17 cellular contexts compared by ENCODE assay signal in genomic region chr3:191353022-191353777, GRCh38. TPM values are rescaled to one million over a fixed set of nuclear protein-coding genes. Genes with fewer than 3 reads are reported as not detected.
DNase-seq lines count a peak whose midpoint lies in the region; ATAC-seq, FAIRE-seq and TF ChIP-seq lines count a peak whose summit lies in the region.
"Had no signal": no experiment of that assay in that cellular context is flagged by ENCODE, and none has a peak within 500 bp of the region (broad histone marks: within the 10 kb centered on the region; RNA-seq: fewer than 3 reads in every experiment).

No MANE protein-coding gene starts in this region.

- no peak for TF ChIP-seq CTCF in A549 (IDR thresholded peaks at IDR 0.05)
- no peak for TF ChIP-seq CTCF in endodermal cell (conservative IDR thresholded peaks at IDR 0.05)

- H3K4me3 Mint-ChIP-seq in endodermal cell, result no peak overlapping the region
- H3K4me3 Mint-ChIP-seq in CD8-positive, alpha-beta memory T cell, result no peak overlapping the region
- H3K4me3 Mint-ChIP-seq: nephron had no signal

- H3K9me3 ChIP-seq in A549 (no peaks in the 10 kb centered on the region), endodermal cell (ENCODE audit: control insufficient read depth, low read length) (no peaks in the 10 kb centered on the region)
- no peaks in the 10 kb centered on the region for H3K9me3 ChIP-seq in CD8-positive, alpha-beta memory T cell (ENCODE audit: low read length)

- no peak for TF ChIP-seq RAD21 in A549 (conservative IDR thresholded peaks at IDR 0.05 in 1 of 2, IDR thresholded peaks at IDR 0.05 in 1 of 2)

- H3K4me1 ChIP-seq in A549 (peaks cover 56% of the 10 kb centered on the region), endodermal cell (ENCODE audit: control insufficient read depth, insufficient read depth, low read length) (no peaks in the 10 kb centered on the region)
- no peaks in the 10 kb centered on the region for H3K4me1 ChIP-seq in CD8-positive, alpha-beta memory T cell (ENCODE audit: insufficient read depth, low read length)

- no peaks in the 10 kb centered on the region for H3K27me3 ChIP-seq in endodermal cell (ENCODE audit: control insufficient read depth, insufficient read depth, low read length, poor library complexity, severe bottlenecking)
- no peaks in the 10 kb centered on the region for H3K27me3 ChIP-seq in CD8-positive, alpha-beta memory T cell (ENCODE audit: insufficient read depth, low read length, poor library complexity, severe bottlenecking)

- FAIRE-seq in A549 (lab: Jason Lieb, UNC) (no peak), GM19239 (lab: Jason Lieb, UNC) (peak; percentile 84)
- FAIRE-seq: keratinocyte had no signal

- H3K27me3 Mint-ChIP-seq in endodermal cell (ENCODE audit: insufficient read depth), result no peaks in the 10 kb centered on the region
- no peaks in the 10 kb centered on the region for H3K27me3 Mint-ChIP-seq in CD8-positive, alpha-beta memory T cell

- peaks cover 12% of the 10 kb centered on the region for H3K36me3 ChIP-seq in endodermal cell (ENCODE audit: control insufficient read depth, insufficient read depth, low read length)
- no peaks in the 10 kb centered on the region for H3K36me3 ChIP-seq in CD8-positive, alpha-beta memory T cell (ENCODE audit: insufficient read depth, low read length)

- CTCF ChIA-PET in A549 (lab: Yijun Ruan, JAX), result no interaction called here
- CTCF ChIA-PET in CD8-positive, alpha-beta memory T cell (lab: Charles Lee), result no interaction called here

- no peak for TF ChIP-seq EP300 in A549 (IDR thresholded peaks at IDR 0.05)

- H3K9me3 Mint-ChIP-seq in endodermal cell, result no peaks in the 10 kb centered on the region
- H3K9me3 Mint-ChIP-seq in CD8-positive, alpha-beta memory T cell, result peaks cover 0 to 2% (median 0%) of the 10 kb centered on the region in 5 donors
- H3K9me3 Mint-ChIP-seq: nephron had no signal

- peaks cover 4% of the 10 kb centered on the region for H3K36me3 Mint-ChIP-seq in endodermal cell (ENCODE audit: low read depth)
- no peaks in the 10 kb centered on the region for H3K36me3 Mint-ChIP-seq in CD8-positive, alpha-beta memory T cell

- no peak overlapping the region for H3K9ac ChIP-seq in endodermal cell (ENCODE audit: extremely low read depth, low read length, poor library complexity, severe bottlenecking)

- WGBS in A549 (ENCODE audit: missing lambda C conversion rate), result 82% methylated on average over 7 of the region's 7 CpGs
- 73 to 84% methylated on average over 3 to 7 of the region's 7 CpGs for WGBS in endodermal cell (ENCODE audit: insufficient coverage in 1 of 2, insufficient read length in 1 of 2), 2 experiments

- peak overlapping the region; percentile 38; the same call in 2 of the 3 replicates for H3K4me2 ChIP-seq in A549

- DNase-seq in A549 (ENCODE audit: low read depth in 1 of 2, low spot score in 1 of 2), result no peak
- DNase-seq in GM19239 (ENCODE audit: insufficient read length, low spot score), result no peak
- no peak for DNase-seq in endodermal cell
- DNase-seq in NK-92 (lab: John Stamatoyannopoulos, UW; ENCODE audit: unreplicated experiment), result no peak
- no peak for DNase-seq in CD8-positive, alpha-beta memory T cell
- DNase-seq: activated CD8-positive, alpha-beta memory T cell treated with anti-CD3 and anti-CD28 coated beads, Interleukin-2, amount 50 U/mL, for 4 hours; cortex of kidney; DMS53; NCI-H524; SIG-M5 had no signal

- H3K4me3 ChIP-seq in A549, result no peak overlapping the region
- no peak overlapping the region for H3K4me3 ChIP-seq in endodermal cell (ENCODE audit: low read length)
- H3K4me3 ChIP-seq in CD8-positive, alpha-beta memory T cell (ENCODE audit: low read length), result no peak overlapping the region
- H3K4me3 ChIP-seq: skin epidermis had no signal

- H3K4me1 Mint-ChIP-seq in endodermal cell, result peaks cover 33% of the 10 kb centered on the region
- peaks cover 0 to 2% (median 1%) of the 10 kb centered on the region in 3 donors for H3K4me1 Mint-ChIP-seq in CD8-positive, alpha-beta memory T cell

- H3K27ac Mint-ChIP-seq in endodermal cell, result no peak overlapping the region
- no peak overlapping the region for H3K27ac Mint-ChIP-seq in CD8-positive, alpha-beta memory T cell
- H3K27ac Mint-ChIP-seq: nephron had no signal

- 0 out of 6 replicates have a peak overlapping the region, but pooled peaks of 1 of the 2 experiments have one; percentile 14 for H3K27ac ChIP-seq in A549
- peak overlapping the region; percentile 45 for H3K27ac ChIP-seq in endodermal cell (ENCODE audit: low read depth, low read length)
- no peak overlapping the region for H3K27ac ChIP-seq in CD8-positive, alpha-beta memory T cell (ENCODE audit: low read depth, low read length)
- H3K27ac ChIP-seq: skin epidermis, VCaP had no signal

- no peak for TF ChIP-seq POLR2A in A549 (IDR thresholded peaks at IDR 0.05; ENCODE audit: low read length)

- ATAC-seq in A549 (no peak), HG02938 (IDR thresholded peaks at IDR 0.05; ENCODE audit: unreplicated experiment) (peak; percentile 40), GM18867 (IDR thresholded peaks at IDR 0.05; ENCODE audit: unreplicated experiment) (no peak), GM21825 (IDR thresholded peaks at IDR 0.05; ENCODE audit: unreplicated experiment) (no peak)

- POLR2A ChIA-PET in A549 (lab: Yijun Ruan, JAX), result no interaction called here
- POLR2A ChIA-PET in CD8-positive, alpha-beta memory T cell (lab: Charles Lee), result no interaction called here

TF ChIP-seq in A549, 52 proteins besides CTCF, POLR2A, EP300 and RAD21:
- TF ChIP-seq GATA3 (IDR thresholded peaks at IDR 0.05; ENCODE audit: borderline replicate concordance) (no peak), SREBF2 (IDR thresholded peaks at IDR 0.05) (no peak)

RNA-seq across cellular contexts. Expression of gene UTS2B, which starts 22.9 kb away (rescaled TPM):
- 0.16 and 0.20 TPM in 2 replicates for polyA plus RNA-seq in A549 (2011; rRNA removed)
- 0.04 TPM in 1 of 2 replicates, not detected in the other for polyA plus RNA-seq in A549 (2012; cell fraction: cytosol; rRNA removed)
- not detected in 2 replicates for polyA plus RNA-seq in A549 (2012; cell fraction: nucleus; rRNA removed)
- polyA plus RNA-seq in A549 (2017; fragmentation: RNase III; extraction: RNeasy Plus Mini Kit Qiagen cat#74134 plus additional on column Dnase treatment), result not detected in 3 replicates
- polyA minus RNA-seq in A549 (2011; rRNA and poly(A)+ RNA removed), result 0.41 and 0.78 TPM in 2 replicates
- total RNA-seq in endodermal cell, result under 1 TPM in 1 of 2 donors, not detected in 1; 0.90 TPM
- polyA plus RNA-seq in endodermal cell (2013, experiment 1 of 2), result 0.36 TPM
- polyA plus RNA-seq in endodermal cell (2013, experiment 2 of 2), result not detected
- not detected for total RNA-seq in CD8-positive, alpha-beta memory T cell
- polyA plus RNA-seq in CD8-positive, alpha-beta memory T cell, result not detected
- polyA plus RNA-seq: keratinocyte had no signal

RNA-seq across cellular contexts. Expression of gene CCDC50, which starts 24.0 kb away (rescaled TPM):
- polyA plus RNA-seq in A549 (2011; rRNA removed), result 30.0 and 43.8 TPM in 2 replicates
- 12.6 and 13.0 TPM in 2 replicates for polyA plus RNA-seq in A549 (2012; cell fraction: cytosol; rRNA removed)
- 8.3 and 9.6 TPM in 2 replicates for polyA plus RNA-seq in A549 (2012; cell fraction: nucleus; rRNA removed)
- 20.1 to 22.6 TPM (median 20.9 TPM) in 3 replicates for polyA plus RNA-seq in A549 (2017; fragmentation: RNase III; extraction: RNeasy Plus Mini Kit Qiagen cat#74134 plus additional on column Dnase treatment)
- polyA minus RNA-seq in A549 (2011; rRNA and poly(A)+ RNA removed), result 22.0 and 24.2 TPM in 2 replicates
- 10 to 100 TPM; 41.8 to 48.6 TPM for total RNA-seq in endodermal cell
- polyA plus RNA-seq in endodermal cell (2013, experiment 1 of 2), result 62.5 TPM
- polyA plus RNA-seq in endodermal cell (2013, experiment 2 of 2), result 65.1 TPM
- total RNA-seq in CD8-positive, alpha-beta memory T cell, result 10 to 100 TPM; 11.9 to 13.0 TPM
- 7.9 TPM for polyA plus RNA-seq in CD8-positive, alpha-beta memory T cell
